Comparison of ENCODE assay signal across 8 cellular contexts in genomic region chr11:64787526-64788320, GRCh38. TPM values are rescaled to one million over a fixed set of nuclear protein-coding genes. Genes with fewer than 3 reads are reported as not detected.
A peak's percentile ranks its signal among the peaks of the same experiment; 100 is the strongest.
DNase-seq lines count a peak whose midpoint lies in the region; ATAC-seq and TF ChIP-seq lines count a peak whose summit lies in the region.

No MANE protein-coding gene starts in this region.

- H3K9ac ChIP-seq in BLaER1 = no peak overlapping the region

- peak; percentile 88 for TF ChIP-seq CTCF in HFF-Myc (IDR thresholded peaks at IDR 0.05; ENCODE audit: low read depth, low read length, missing control alignments)
- TF ChIP-seq CTCF in cardiac fibroblast (IDR thresholded peaks at IDR 0.05; ENCODE audit: low read depth, low read length) = peak; percentile 94

- H3K27me3 ChIP-seq in BLaER1 = no peaks in the 10 kb centered on the region

- DNase-seq in HFF-Myc (ENCODE audit: extremely low read depth, low read depth) (no peak), T-helper 9 cell (peak; percentile 51), cardiac fibroblast (ENCODE audit: low read depth in 2 of 2) (peak; percentile 66 to 68), left colon (peak; percentile 63 to 88), DMS153 treated with DMSO at 0.1 percent for 48 hours (lab: John Stamatoyannopoulos, UW; ENCODE audit: unreplicated experiment) (no peak)
- DNase-seq in stimulated activated CD8-positive, alpha-beta memory T cell treated with anti-CD3 and anti-CD28 coated beads, Interleukin-12 subunit alpha, Interleukin-12 subunit beta, amount 100 ng/mL, for 1 hour (ENCODE audit: low read depth) = peak; percentile 33

- H3K36me3 ChIP-seq in BLaER1 = peaks cover 47% of the 10 kb centered on the region

- H4K20me1 ChIP-seq in BLaER1 = no peaks in the 10 kb centered on the region

- peak overlapping the region; percentile 40 for H3K4me2 ChIP-seq in BLaER1

- peaks cover 15% of the 10 kb centered on the region for H3K4me1 ChIP-seq in BLaER1

- no peak overlapping the region for H3K4me3 ChIP-seq in BLaER1
- no peak overlapping the region for H3K4me3 ChIP-seq in HFF-Myc (replicated peaks; ENCODE audit: low read depth, low read length)
- no peak overlapping the region for H3K4me3 ChIP-seq in cardiac fibroblast (replicated peaks in 1 of 2; ENCODE audit: low read depth in 2 of 2, low read length in 2 of 2)

- no peaks in the 10 kb centered on the region for H3K9me3 ChIP-seq in BLaER1

- intact Hi-C loops in left colon (cut with DNase I, micrococcal nuclease) = no loop called here

- peak; percentile 67 for ATAC-seq in left colon
- ATAC-seq in GM21367 (IDR thresholded peaks at IDR 0.05; ENCODE audit: unreplicated experiment) = no peak

- H3K27ac ChIP-seq in BLaER1 = no peak overlapping the region

RNA-seq across cellular contexts. Expression of gene SF1, which starts 9.4 kb away (rescaled TPM):
- total RNA-seq in left colon = 100 to 1,000 TPM; 201 to 216 TPM

RNA-seq across cellular contexts. Expression of gene MAP4K2, which starts 15.3 kb away (rescaled TPM):
- 10 to 100 TPM in 1 of 2 donors, 1 to 10 TPM in 1; 7.3 to 13.9 TPM for total RNA-seq in left colon

RNA-seq across cellular contexts. Expression of gene MEN1, which starts 22.6 kb away (rescaled TPM):
- 10 to 100 TPM; 21.0 to 25.5 TPM for total RNA-seq in left colon

RNA-seq across cellular contexts. Expression of gene PYGM, which starts 27.9 kb away (rescaled TPM):
- 1 to 10 TPM in 1 of 2 donors, under 1 TPM in 1; 0.67 to 3.0 TPM for total RNA-seq in left colon

RNA-seq across cellular contexts. Expression of gene RASGRP2, which starts 43.8 kb away (rescaled TPM):
- 1 to 10 TPM; 2.0 to 7.7 TPM for total RNA-seq in left colon

Comparison
In these comparisons a context has a peak if more than half of its experiments do, and no peak if none do; other contexts are left out.
1. DNase-seq: peak in T-helper 9 cell (single experiment), cardiac fibroblast (2 of 2), left colon (2 of 2) and stimulated activated CD8-positive, alpha-beta memory T cell treated with anti-CD3 and anti-CD28 coated beads, Interleukin-12 subunit alpha, Interleukin-12 subunit beta, amount 100 ng/mL, for 1 hour (single experiment); none in HFF-Myc (single experiment) and DMS153 treated with DMSO at 0.1 percent for 48 hours (single experiment).